8 cellular contexts compared by ENCODE assay signal in genomic region chr20:62925420-62926228, GRCh38. TPM values are rescaled to one million over a fixed set of nuclear protein-coding genes. Genes with fewer than 3 reads are reported as not detected.
DNase-seq lines count a peak whose midpoint lies in the region; ATAC-seq and TF ChIP-seq lines count a peak whose summit lies in the region.

No MANE protein-coding gene starts in this region.

- peaks cover 63% of the 10 kb centered on the region for H3K4me1 Mint-ChIP-seq in activated naive CD8-positive, alpha-beta T cell treated with anti-CD3 and anti-CD28 coated beads for 36 hours

- TF ChIP-seq POLR2A in sigmoid colon (IDR thresholded peaks at IDR 0.05), result no peak

- H3K36me3 Mint-ChIP-seq in activated naive CD8-positive, alpha-beta T cell treated with anti-CD3 and anti-CD28 coated beads for 36 hours, result peaks cover 25% of the 10 kb centered on the region

- no peaks in the 10 kb centered on the region for H3K27me3 Mint-ChIP-seq in activated naive CD8-positive, alpha-beta T cell treated with anti-CD3 and anti-CD28 coated beads for 36 hours

- H3K27me3 ChIP-seq in OCI-LY3 (ENCODE audit: low read depth, low read length) (no peaks in the 10 kb centered on the region), sigmoid colon (no peaks in the 10 kb centered on the region)

- H3K4me1 ChIP-seq in OCI-LY3 (ENCODE audit: low read length), result peaks cover 43% of the 10 kb centered on the region
- H3K4me1 ChIP-seq in sigmoid colon, result peaks cover 0 to 82% (median 80%) of the 10 kb centered on the region in 4 donors

- peak overlapping the region; percentile 93 for H3K4me3 Mint-ChIP-seq in activated naive CD8-positive, alpha-beta T cell treated with anti-CD3 and anti-CD28 coated beads for 36 hours

- H3K27ac ChIP-seq in OCI-LY3 (ENCODE audit: low read length) (peak overlapping the region; percentile 86), sigmoid colon (peak overlapping the region; percentile 97 to 99 (median 98))

- peak overlapping the region; percentile 97 for H3K4me2 ChIP-seq in OCI-LY3 (ENCODE audit: low read length)

- peak overlapping the region; percentile 96 for H3K27ac Mint-ChIP-seq in activated naive CD8-positive, alpha-beta T cell treated with anti-CD3 and anti-CD28 coated beads for 36 hours

- H2AFZ ChIP-seq in OCI-LY3 (ENCODE audit: low read depth, low read length), result no peak overlapping the region

- peak overlapping the region; percentile 88 for H3K4me3 ChIP-seq in OCI-LY3 (ENCODE audit: low read length)
- peak overlapping the region; percentile 92 to 98 (median 94) for H3K4me3 ChIP-seq in sigmoid colon

- 0% methylated on average over 63 of the region's 63 CpGs for WGBS in sigmoid colon, 2 donors

- no peaks in the 10 kb centered on the region for H3K9me3 Mint-ChIP-seq in activated naive CD8-positive, alpha-beta T cell treated with anti-CD3 and anti-CD28 coated beads for 36 hours

- no peaks in the 10 kb centered on the region for H3K36me3 ChIP-seq in OCI-LY3 (replicated peaks; ENCODE audit: low read depth, low read length)
- no peaks in the 10 kb centered on the region for H3K36me3 ChIP-seq in sigmoid colon

- TF ChIP-seq CTCF in OCI-LY3 (IDR thresholded peaks at IDR 0.05; ENCODE audit: low read depth, low read length) (no peak), sigmoid colon (IDR thresholded peaks at IDR 0.05) (no peak)

- H4K20me1 ChIP-seq in OCI-LY3 (ENCODE audit: insufficient read depth, low read length), result peaks cover 70% of the 10 kb centered on the region

- H3K9me3 ChIP-seq in OCI-LY3 (ENCODE audit: insufficient read depth, low read length) (no peaks in the 10 kb centered on the region), sigmoid colon (no peaks in the 10 kb centered on the region)

- no peak for TF ChIP-seq EP300 in sigmoid colon (IDR thresholded peaks at IDR 0.05)

- peak overlapping the region; percentile 96 for H3K9ac ChIP-seq in OCI-LY3 (ENCODE audit: low read length)

- peaks cover 99% of the 10 kb centered on the region for H3K79me2 ChIP-seq in OCI-LY3 (ENCODE audit: low read length)

- peak; percentile 46 for DNase-seq in NCI-H345 (lab: John Stamatoyannopoulos, UW)
- no peak for DNase-seq in NCI-H345 treated with DMSO at 0.1 percent for 48 hours (lab: John Stamatoyannopoulos, UW; ENCODE audit: unreplicated experiment)
- peak; percentile 65 for DNase-seq in activated naive CD8-positive, alpha-beta T cell treated with anti-CD3 and anti-CD28 coated beads for 36 hours
- DNase-seq in left ventricle myocardium superior, result peak; percentile 56
- DNase-seq in sigmoid colon, result no peak
- no peak for DNase-seq in OCI-M2 (lab: John Stamatoyannopoulos, UW; ENCODE audit: unreplicated experiment)

- intact Hi-C loops in left ventricle myocardium superior (cut with micrococcal nuclease) (no loop called here), sigmoid colon (cut with DNase I) (loop anchor here (5.0 kb wide), 1 partner anchor 48 kb away; no protein-coding TSS in a partner anchor)

- peak; percentile 24 for ATAC-seq in HG02943 (IDR thresholded peaks at IDR 0.05; ENCODE audit: low read depth, unreplicated experiment)
- ATAC-seq in left ventricle myocardium superior, result peak; percentile 6

RNA-seq across cellular contexts. Expression of gene DIDO1, which starts 0.7 kb away (rescaled TPM):
- 10 to 100 TPM; 46.3 to 47.2 TPM for total RNA-seq in activated naive CD8-positive, alpha-beta T cell treated with anti-CD3 and anti-CD28 coated beads for 36 hours
- total RNA-seq in left ventricle myocardium superior (38.3 TPM), sigmoid colon (10 to 100 TPM; 48.7 to 70.6 (median 56.5) TPM)
- 10 to 100 TPM; 10.4 to 31.1 (median 13.8) TPM for polyA plus RNA-seq in sigmoid colon

RNA-seq across cellular contexts. Expression of gene GID8, which starts 12.3 kb away (rescaled TPM):
- total RNA-seq in activated naive CD8-positive, alpha-beta T cell treated with anti-CD3 and anti-CD28 coated beads for 36 hours, result 10 to 100 TPM; 47.6 to 48.5 TPM
- total RNA-seq in left ventricle myocardium superior (16.1 TPM), sigmoid colon (10 to 100 TPM; 25.9 to 36.5 (median 34.5) TPM)
- 10 to 100 TPM; 17.4 to 20.6 (median 18.3) TPM for polyA plus RNA-seq in sigmoid colon

RNA-seq across cellular contexts. Expression of gene SLC17A9, which starts 26.9 kb away (rescaled TPM):
- 10 to 100 TPM; 49.7 to 52.1 TPM for total RNA-seq in activated naive CD8-positive, alpha-beta T cell treated with anti-CD3 and anti-CD28 coated beads for 36 hours
- total RNA-seq in left ventricle myocardium superior, result 1.5 TPM
- 1 to 10 TPM; 2.5 to 7.2 (median 3.3) TPM for total RNA-seq in sigmoid colon
- 10 to 100 TPM in 1 of 3 donors, 1 to 10 TPM in 1, under 1 TPM in 1; 0.60 to 15.4 (median 2.3) TPM for polyA plus RNA-seq in sigmoid colon

Comparison
In these comparisons a context has a peak if more than half of its experiments do, and no peak if none do; other contexts are left out.
1. DNase-seq: peak in NCI-H345 (single experiment), activated naive CD8-positive, alpha-beta T cell treated with anti-CD3 and anti-CD28 coated beads for 36 hours (single experiment) and left ventricle myocardium superior (single experiment); none in NCI-H345 treated with DMSO at 0.1 percent for 48 hours (single experiment), sigmoid colon (single experiment) and OCI-M2 (single experiment).
2. RNA of gene SLC17A9, which starts 26.9 kb away (total RNA-seq): 49.7 to 52.1 TPM in activated naive CD8-positive, alpha-beta T cell treated with anti-CD3 and anti-CD28 coated beads for 36 hours; 2.5 to 7.2 TPM in sigmoid colon and 1.5 TPM in left ventricle myocardium superior (single experiment); every median in the first group is over 4 times any median in the second.